28 cellular contexts compared by ENCODE assay signal in genomic region chr12:29346764-29347421, GRCh38. TPM values are rescaled to one million over a fixed set of nuclear protein-coding genes. Genes with fewer than 3 reads are reported as not detected.
DNase-seq lines count a peak whose midpoint lies in the region; ATAC-seq and TF ChIP-seq lines count a peak whose summit lies in the region.
"Had no signal": no experiment of that assay in that cellular context is flagged by ENCODE, and none has a peak within 500 bp of the region (broad histone marks: within the 10 kb centered on the region; RNA-seq: fewer than 3 reads in every experiment).

No MANE protein-coding gene starts in this region.

- peaks cover 0 to 14% of the 10 kb centered on the region in 2 donors for H3K36me3 Mint-ChIP-seq in activated T-cell treated with anti-CD3 and anti-CD28 coated beads, Interleukin-2, amount 50 U/mL, for 72 hours (ENCODE audit: insufficient read depth in 2 of 2)
- H3K36me3 Mint-ChIP-seq in activated T-helper 17 cell treated with anti-CD3 and anti-CD28 coated beads, Interleukin-2, amount 50 U/mL, for 72 hours (ENCODE audit: low read depth), result peaks cover 95% of the 10 kb centered on the region
- peaks cover 51% of the 10 kb centered on the region for H3K36me3 Mint-ChIP-seq in stimulated activated naive CD8-positive, alpha-beta T cell treated with anti-CD3 and anti-CD28 coated beads, Interleukin-15, Interleukin-2, amounts not matched to agents 100 ng/mL and 50 ng/mL, for 24 hours (ENCODE audit: low read depth)

- peak; percentile 64 to 79 for ATAC-seq in activated T-cell treated with anti-CD3 and anti-CD28 coated beads, Interleukin-2, amount 50 U/mL, for 72 hours (replicated peaks in 1 of 2)
- peak; percentile 79 for ATAC-seq in activated T-helper 17 cell treated with anti-CD3 and anti-CD28 coated beads, Interleukin-2, amount 50 U/mL, for 72 hours (replicated peaks)
- ATAC-seq in HG03135 (IDR thresholded peaks at IDR 0.05; ENCODE audit: unreplicated experiment), result no peak
- ATAC-seq: naive thymus-derived CD8-positive, alpha-beta T cell; Panc1; WTC11 had no signal

- 89% methylated on average over 3 of the region's 3 CpGs for WGBS in hepatocyte (ENCODE audit: low lambda C conversion rate, missing lambda C conversion rate)

- H2AFZ ChIP-seq in hepatocyte, result no peak overlapping the region
- no peak overlapping the region for H2AFZ ChIP-seq in Karpas-422 (ENCODE audit: low read length)

- H3K27me3 ChIP-seq in hepatocyte (no peaks in the 10 kb centered on the region), Karpas-422 (ENCODE audit: low read length) (no peaks in the 10 kb centered on the region)
- H3K27me3 ChIP-seq: BE2C, upper lobe of left lung had no signal

- peaks cover 8% of the 10 kb centered on the region for H3K4me1 Mint-ChIP-seq in activated T-cell treated with anti-CD3 and anti-CD28 coated beads, Interleukin-2, amount 50 U/mL, for 72 hours (ENCODE audit: low read depth)
- peaks cover 5% of the 10 kb centered on the region for H3K4me1 Mint-ChIP-seq in activated T-helper 17 cell treated with anti-CD3 and anti-CD28 coated beads, Interleukin-2, amount 50 U/mL, for 72 hours
- peaks cover 14% of the 10 kb centered on the region for H3K4me1 Mint-ChIP-seq in stimulated activated naive CD8-positive, alpha-beta T cell treated with anti-CD3 and anti-CD28 coated beads, Interleukin-15, Interleukin-2, amounts not matched to agents 100 ng/mL and 50 ng/mL, for 24 hours (ENCODE audit: low read depth)
- H3K4me1 Mint-ChIP-seq: activated CD4-positive, alpha-beta memory T cell treated with anti-CD3 and anti-CD28 coated beads, Interleukin-2, amount 10 ng/mL, durations not matched to agents 7 days and 5 days; WTC11 had no signal

- H3K4me1 ChIP-seq in hepatocyte (ENCODE audit: insufficient read depth) (peaks cover 7% of the 10 kb centered on the region), Karpas-422 (ENCODE audit: low read length) (peaks cover 5% of the 10 kb centered on the region; the same call in 1 of the 2 replicates)
- H3K4me1 ChIP-seq: BE2C, upper lobe of left lung had no signal

- no peak for TF ChIP-seq CTCF in hepatocyte (IDR thresholded peaks at IDR 0.05; ENCODE audit: poor library complexity)

- H3K4me2 ChIP-seq in hepatocyte, result no peak overlapping the region
- H3K4me2 ChIP-seq in Karpas-422 (ENCODE audit: low read depth, low read length, poor library complexity, severe bottlenecking), result no peak overlapping the region
- H3K4me2 ChIP-seq: smooth muscle cell had no signal

- no peaks in the 10 kb centered on the region for H3K9me3 ChIP-seq in hepatocyte (ENCODE audit: low read depth)
- H3K9me3 ChIP-seq in Karpas-422 (ENCODE audit: low read length), result no peaks in the 10 kb centered on the region
- H3K9me3 ChIP-seq: BE2C, upper lobe of left lung had no signal

- H3K9ac ChIP-seq in Karpas-422 (ENCODE audit: low read length), result no peak overlapping the region

- no peaks in the 10 kb centered on the region for H3K27me3 Mint-ChIP-seq in activated T-cell treated with anti-CD3 and anti-CD28 coated beads, Interleukin-2, amount 50 U/mL, for 72 hours (ENCODE audit: low read depth)
- no peaks in the 10 kb centered on the region for H3K27me3 Mint-ChIP-seq in activated T-helper 17 cell treated with anti-CD3 and anti-CD28 coated beads, Interleukin-2, amount 50 U/mL, for 72 hours
- H3K27me3 Mint-ChIP-seq in stimulated activated naive CD8-positive, alpha-beta T cell treated with anti-CD3 and anti-CD28 coated beads, Interleukin-15, Interleukin-2, amounts not matched to agents 100 ng/mL and 50 ng/mL, for 24 hours, result no peaks in the 10 kb centered on the region
- H3K27me3 Mint-ChIP-seq: activated CD4-positive, alpha-beta memory T cell treated with anti-CD3 and anti-CD28 coated beads, Interleukin-2, amount 10 ng/mL, durations not matched to agents 7 days and 5 days; IgD-negative memory B cell; naive thymus-derived CD8-positive, alpha-beta T cell had no signal

- no peak overlapping the region for H3K4me3 Mint-ChIP-seq in activated T-cell treated with anti-CD3 and anti-CD28 coated beads, Interleukin-2, amount 50 U/mL, for 72 hours
- no peak overlapping the region for H3K4me3 Mint-ChIP-seq in activated T-helper 17 cell treated with anti-CD3 and anti-CD28 coated beads, Interleukin-2, amount 50 U/mL, for 72 hours
- no peak overlapping the region for H3K4me3 Mint-ChIP-seq in stimulated activated naive CD8-positive, alpha-beta T cell treated with anti-CD3 and anti-CD28 coated beads, Interleukin-15, Interleukin-2, amounts not matched to agents 100 ng/mL and 50 ng/mL, for 24 hours
- H3K4me3 Mint-ChIP-seq: activated CD4-positive, alpha-beta memory T cell treated with anti-CD3 and anti-CD28 coated beads, Interleukin-2, amount 10 ng/mL, durations not matched to agents 7 days and 5 days; IgD-negative memory B cell; naive thymus-derived CD8-positive, alpha-beta T cell; WTC11 had no signal

- H3K36me3 ChIP-seq in hepatocyte (replicated peaks; ENCODE audit: insufficient read depth, low read depth), result no peaks in the 10 kb centered on the region
- H3K36me3 ChIP-seq in Karpas-422 (ENCODE audit: insufficient read depth, low read length), result peaks cover 59% of the 10 kb centered on the region; the same call in 1 of the 2 replicates

- no peaks in the 10 kb centered on the region for H3K9me3 Mint-ChIP-seq in activated T-cell treated with anti-CD3 and anti-CD28 coated beads, Interleukin-2, amount 50 U/mL, for 72 hours
- no peaks in the 10 kb centered on the region for H3K9me3 Mint-ChIP-seq in activated T-helper 17 cell treated with anti-CD3 and anti-CD28 coated beads, Interleukin-2, amount 50 U/mL, for 72 hours
- no peaks in the 10 kb centered on the region for H3K9me3 Mint-ChIP-seq in stimulated activated naive CD8-positive, alpha-beta T cell treated with anti-CD3 and anti-CD28 coated beads, Interleukin-15, Interleukin-2, amounts not matched to agents 100 ng/mL and 50 ng/mL, for 24 hours
- H3K9me3 Mint-ChIP-seq: activated CD4-positive, alpha-beta memory T cell treated with anti-CD3 and anti-CD28 coated beads, Interleukin-2, amount 10 ng/mL, durations not matched to agents 7 days and 5 days; IgD-negative memory B cell; naive thymus-derived CD8-positive, alpha-beta T cell; WTC11 had no signal

- intact Hi-C loops in posterior cingulate gyrus (cut with DNase I), result no loop called here

- H3K4me3 ChIP-seq in hepatocyte (no peak overlapping the region), Karpas-422 (ENCODE audit: low read length) (no peak overlapping the region)
- H3K4me3 ChIP-seq: smooth muscle cell, upper lobe of left lung had no signal

- H3K27ac Mint-ChIP-seq in activated T-cell treated with anti-CD3 and anti-CD28 coated beads, Interleukin-2, amount 50 U/mL, for 72 hours, result no peak overlapping the region
- H3K27ac Mint-ChIP-seq in activated T-helper 17 cell treated with anti-CD3 and anti-CD28 coated beads, Interleukin-2, amount 50 U/mL, for 72 hours, result peak overlapping the region; percentile 4
- H3K27ac Mint-ChIP-seq in stimulated activated naive CD8-positive, alpha-beta T cell treated with anti-CD3 and anti-CD28 coated beads, Interleukin-15, Interleukin-2, amounts not matched to agents 100 ng/mL and 50 ng/mL, for 24 hours, result peak overlapping the region; percentile 73
- H3K27ac Mint-ChIP-seq: activated CD4-positive, alpha-beta memory T cell treated with anti-CD3 and anti-CD28 coated beads, Interleukin-2, amount 10 ng/mL, durations not matched to agents 7 days and 5 days; IgD-negative memory B cell; WTC11 had no signal

- H4K20me1 ChIP-seq in hepatocyte (ENCODE audit: insufficient read depth, poor library complexity, severe bottlenecking), result no peaks in the 10 kb centered on the region
- no peaks in the 10 kb centered on the region for H4K20me1 ChIP-seq in Karpas-422 (ENCODE audit: insufficient read depth, low read depth, low read length)

- no peaks in the 10 kb centered on the region for H3K79me2 ChIP-seq in hepatocyte
- peaks cover 22% of the 10 kb centered on the region; the same call in 1 of the 2 replicates for H3K79me2 ChIP-seq in Karpas-422 (ENCODE audit: low read length)

- H3K27ac ChIP-seq in hepatocyte (peak overlapping the region; percentile 22), Karpas-422 (ENCODE audit: low read length) (no peak overlapping the region)
- H3K27ac ChIP-seq: upper lobe of left lung had no signal

- H3K9me2 ChIP-seq in hepatocyte (replicated peaks; ENCODE audit: insufficient read depth), result no peaks in the 10 kb centered on the region
- no peaks in the 10 kb centered on the region for H3K9me2 ChIP-seq in Karpas-422 (replicated peaks; ENCODE audit: insufficient read depth, low read length)

- no peak for DNase-seq in activated T-cell treated with anti-CD3 and anti-CD28 coated beads, Interleukin-2, amount 50 U/mL, for 72 hours
- DNase-seq in activated T-cell treated with anti-CD3 and anti-CD28 coated beads for 4 hours, result no peak
- DNase-seq in hepatocyte (ENCODE audit: low spot score), result peak; percentile 10
- no peak for DNase-seq in posterior cingulate gyrus
- DNase-seq in Karpas-422, result no peak
- DNase-seq: activated CD4-positive, alpha-beta memory T cell treated with anti-CD3 and anti-CD28 coated beads, Interleukin-2, amount 10 ng/mL, durations not matched to agents 7 days and 5 days; anterior cingulate cortex; BE2C; caudate nucleus; GDM1; midbrain; naive thymus-derived CD8-positive, alpha-beta T cell; NCI-H1105; NCI-H1930; NCI-H524 treated with DMSO at 0.1 percent for 48 hours; nucleus accumbens; SHP77 treated with DMSO at 0.1 percent for 48 hours; stimulated activated CD4-positive, alpha-beta T cell treated with anti-CD3 and anti-CD28 coated beads, Interleukin-1b, Interleukin-23, amount 100 ng/mL, for 48 hours; stimulated activated CD8-positive, alpha-beta memory T cell treated with anti-CD3 and anti-CD28 coated beads, Interleukin-4, amount 100 ng/mL, for 48 hours; substantia nigra; upper lobe of left lung had no signal

RNA-seq across cellular contexts. Expression of gene ERGIC2, which starts 34.1 kb away (rescaled TPM):
- total RNA-seq in activated T-cell treated with anti-CD3 and anti-CD28 coated beads, Interleukin-2, amount 50 U/mL, for 72 hours, result 10 to 100 TPM; 73.1 to 79.1 TPM
- total RNA-seq in activated T-helper 17 cell treated with anti-CD3 and anti-CD28 coated beads, Interleukin-2, amount 50 U/mL, for 72 hours, result 10 to 100 TPM; 78.8 to 96.6 TPM
- total RNA-seq in hepatocyte, result 68.7 and 114 TPM in 2 replicates
- polyA plus RNA-seq in hepatocyte, result 122 and 130 TPM in 2 replicates
- 43.9 and 99.3 TPM in 2 replicates for total RNA-seq in Karpas-422 (2014; rRNA removed; shearing (Covaris generic); ENCODE audit: low replicate concordance)
